In the genomic region with DNA sequence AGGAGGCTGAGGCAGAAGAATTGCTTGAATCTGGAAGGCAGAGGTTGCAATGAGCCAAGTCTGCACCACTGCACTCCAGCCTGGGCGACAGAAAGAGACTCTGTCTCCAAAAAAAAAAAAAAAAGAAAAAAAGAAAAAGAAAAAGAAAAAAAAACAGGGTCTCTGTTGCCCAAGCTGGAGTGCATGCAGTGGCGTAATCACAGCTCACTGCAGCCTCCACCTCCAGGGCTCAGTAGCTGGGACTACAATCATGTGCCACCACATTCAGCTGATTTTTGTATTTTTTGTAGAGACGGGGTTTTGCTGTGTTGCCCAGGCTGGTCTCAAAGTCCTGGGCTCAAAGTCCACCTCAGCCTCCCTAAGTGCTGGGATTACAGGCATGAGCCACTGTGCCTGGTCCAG, we compare ENCODE assay signal across 1 cellular context.
TF ChIP-seq lines count a peak whose summit lies in the region.

No MANE protein-coding gene starts in this region.

TF ChIP-seq in HepG2, 621 proteins besides CTCF, POLR2A, EP300 and RAD21 (continued from another document):
- TF ChIP-seq, protein P1, sequence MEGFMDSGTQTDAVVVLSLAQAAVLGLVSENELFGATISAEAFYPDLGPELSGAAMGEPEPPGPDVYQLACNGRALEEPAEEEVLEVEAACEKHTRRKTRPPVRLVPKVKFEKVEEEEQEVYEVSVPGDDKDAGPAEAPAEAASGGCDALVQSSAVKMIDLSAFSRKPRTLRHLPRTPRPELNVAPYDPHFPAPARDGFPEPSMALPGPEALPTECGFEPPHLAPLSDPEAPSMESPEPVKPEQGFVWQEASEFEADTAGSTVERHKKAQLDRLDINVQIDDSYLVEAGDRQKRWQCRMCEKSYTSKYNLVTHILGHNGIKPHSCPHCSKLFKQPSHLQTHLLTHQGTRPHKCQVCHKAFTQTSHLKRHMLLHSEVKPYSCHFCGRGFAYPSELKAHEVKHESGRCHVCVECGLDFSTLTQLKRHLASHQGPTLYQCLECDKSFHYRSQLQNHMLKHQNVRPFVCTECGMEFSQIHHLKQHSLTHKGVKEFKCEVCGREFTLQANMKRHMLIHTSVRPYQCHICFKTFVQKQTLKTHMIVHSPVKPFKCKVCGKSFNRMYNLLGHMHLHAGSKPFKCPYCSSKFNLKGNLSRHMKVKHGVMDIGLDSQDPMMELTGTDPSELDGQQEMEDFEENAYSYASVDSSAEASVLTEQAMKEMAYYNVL (CRISPR knock-in tag; IDR thresholded peaks at IDR 0.05; ENCODE audit: borderline replicate concordance): peak; percentile 45; the same call in 1 of the 2 replicates
- TF ChIP-seq, protein P2, sequence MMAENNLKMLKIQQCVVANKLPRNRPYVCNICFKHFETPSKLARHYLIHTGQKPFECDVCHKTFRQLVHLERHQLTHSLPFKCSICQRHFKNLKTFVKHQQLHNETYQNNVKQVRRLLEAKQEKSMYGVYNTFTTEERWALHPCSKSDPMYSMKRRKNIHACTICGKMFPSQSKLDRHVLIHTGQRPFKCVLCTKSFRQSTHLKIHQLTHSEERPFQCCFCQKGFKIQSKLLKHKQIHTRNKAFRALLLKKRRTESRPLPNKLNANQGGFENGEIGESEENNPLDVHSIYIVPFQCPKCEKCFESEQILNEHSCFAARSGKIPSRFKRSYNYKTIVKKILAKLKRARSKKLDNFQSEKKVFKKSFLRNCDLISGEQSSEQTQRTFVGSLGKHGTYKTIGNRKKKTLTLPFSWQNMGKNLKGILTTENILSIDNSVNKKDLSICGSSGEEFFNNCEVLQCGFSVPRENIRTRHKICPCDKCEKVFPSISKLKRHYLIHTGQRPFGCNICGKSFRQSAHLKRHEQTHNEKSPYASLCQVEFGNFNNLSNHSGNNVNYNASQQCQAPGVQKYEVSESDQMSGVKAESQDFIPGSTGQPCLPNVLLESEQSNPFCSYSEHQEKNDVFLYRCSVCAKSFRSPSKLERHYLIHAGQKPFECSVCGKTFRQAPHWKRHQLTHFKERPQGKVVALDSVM (CRISPR knock-in tag; IDR thresholded peaks at IDR 0.05): peak; percentile 46; the same call in 1 of the 2 replicates
- TF ChIP-seq ZMYM4 (CRISPR knock-in tag; IDR thresholded peaks at IDR 0.05): peak; percentile 77
- TF ChIP-seq, protein P3, sequence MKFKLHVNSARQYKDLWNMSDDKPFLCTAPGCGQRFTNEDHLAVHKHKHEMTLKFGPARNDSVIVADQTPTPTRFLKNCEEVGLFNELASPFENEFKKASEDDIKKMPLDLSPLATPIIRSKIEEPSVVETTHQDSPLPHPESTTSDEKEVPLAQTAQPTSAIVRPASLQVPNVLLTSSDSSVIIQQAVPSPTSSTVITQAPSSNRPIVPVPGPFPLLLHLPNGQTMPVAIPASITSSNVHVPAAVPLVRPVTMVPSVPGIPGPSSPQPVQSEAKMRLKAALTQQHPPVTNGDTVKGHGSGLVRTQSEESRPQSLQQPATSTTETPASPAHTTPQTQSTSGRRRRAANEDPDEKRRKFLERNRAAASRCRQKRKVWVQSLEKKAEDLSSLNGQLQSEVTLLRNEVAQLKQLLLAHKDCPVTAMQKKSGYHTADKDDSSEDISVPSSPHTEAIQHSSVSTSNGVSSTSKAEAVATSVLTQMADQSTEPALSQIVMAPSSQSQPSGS (CRISPR knock-in tag; IDR thresholded peaks at IDR 0.05): peak; percentile 42; the same call in 1 of the 2 replicates
- peak; percentile 83; the same call in 1 of the 2 replicates for TF ChIP-seq ZKSCAN8 (CRISPR knock-in tag; IDR thresholded peaks at IDR 0.05; ENCODE audit: borderline replicate concordance)
- TF ChIP-seq MXI1 (IDR thresholded peaks at IDR 0.05; ENCODE audit: borderline replicate concordance, low read depth, low read length): peak; percentile 42; the same call in 1 of the 3 replicates
- 0 out of 2 replicates have a peak, but pooled peaks have one; percentile 51 for TF ChIP-seq ZNF264 (CRISPR knock-in tag; IDR thresholded peaks at IDR 0.05)
